In genomic region chr20:6709865-6710595, GRCh38 we compare ENCODE assay signal across 23 cellular contexts. TPM values are rescaled to one million over a fixed set of nuclear protein-coding genes. Genes with fewer than 3 reads are reported as not detected.
DNase-seq lines count a peak whose midpoint lies in the region; ATAC-seq and TF ChIP-seq lines count a peak whose summit lies in the region.
"Had no signal": no experiment of that assay in that cellular context is flagged by ENCODE, and none has a peak within 500 bp of the region (broad histone marks: within the 10 kb centered on the region; RNA-seq: fewer than 3 reads in every experiment).

No MANE protein-coding gene starts in this region.

- no peaks in the 10 kb centered on the region for H3K36me3 ChIP-seq in Caco-2 (ENCODE audit: control insufficient read depth, insufficient read depth, low read length)
- H3K36me3 ChIP-seq in mucosa of descending colon (ENCODE audit: low read depth) = no peaks in the 10 kb centered on the region
- H3K36me3 ChIP-seq: right atrium auricular region had no signal

- peaks cover 23% of the 10 kb centered on the region for H3K36me3 Mint-ChIP-seq in Caco-2 (ENCODE audit: insufficient read depth, unreplicated experiment)
- H3K36me3 Mint-ChIP-seq: activated naive CD4-positive, alpha-beta T cell treated with anti-CD3 and anti-CD28 coated beads, Interleukin-2, amount 50 U/mL, for 24 hours; brain; CD4-positive, alpha-beta memory T cell; stimulated activated memory B cell treated with anti-CD40 and anti-IgM and Interleukin-4, amounts not matched to agents 10 μg/mL and 1 μg/mL and 100 μg/mL, for 72 hours had no signal

- POLR2A ChIA-PET in Caco-2 (lab: Charles Lee) = interaction anchor here (0.5 to 1.2 kb wide), 3 partner anchors 20 to 62 kb away, joined by 3 to 10 read pairs (median 4); no protein-coding TSS in a partner anchor

- H3K9me3 ChIP-seq in Caco-2 (no peaks in the 10 kb centered on the region), mucosa of descending colon (no peaks in the 10 kb centered on the region)
- H3K9me3 ChIP-seq: right atrium auricular region had no signal

- H3K27ac Mint-ChIP-seq in Caco-2 (ENCODE audit: unreplicated experiment) = peak overlapping the region; percentile 89
- H3K27ac Mint-ChIP-seq: activated CD8-positive, alpha-beta T cell treated with anti-CD3 and anti-CD28 coated beads for 36 hours; activated naive CD4-positive, alpha-beta T cell treated with anti-CD3 and anti-CD28 coated beads, Interleukin-2, amount 50 U/mL, for 24 hours; CD4-positive, alpha-beta memory T cell; dendritic cell treated with granulocyte-macrophage colony-stimulating factor and Interleukin-4, amounts not matched to agents 40 ng/mL and 50 ng/mL, for 4 days; stimulated activated memory B cell treated with anti-CD40 and anti-IgM and Interleukin-4, amounts not matched to agents 10 μg/mL and 1 μg/mL and 100 μg/mL, for 72 hours had no signal

- H3K27me3 ChIP-seq in Caco-2 (replicated peaks; ENCODE audit: control insufficient read depth, insufficient read depth, low read length) = no peaks in the 10 kb centered on the region
- H3K27me3 ChIP-seq in foreskin keratinocyte = no peaks in the 10 kb centered on the region
- H3K27me3 ChIP-seq: right atrium auricular region had no signal

- peaks cover 63% of the 10 kb centered on the region for H3K4me1 Mint-ChIP-seq in Caco-2 (ENCODE audit: low read depth, unreplicated experiment)
- H3K4me1 Mint-ChIP-seq: activated naive CD4-positive, alpha-beta T cell treated with anti-CD3 and anti-CD28 coated beads, Interleukin-2, amount 50 U/mL, for 24 hours; brain; CD4-positive, alpha-beta memory T cell; stimulated activated memory B cell treated with anti-CD40 and anti-IgM and Interleukin-4, amounts not matched to agents 10 μg/mL and 1 μg/mL and 100 μg/mL, for 72 hours had no signal

- no peak overlapping the region for H3K4me3 ChIP-seq in Caco-2 (ENCODE audit: low read depth, low read length)
- H3K4me3 ChIP-seq in mucosa of descending colon = no peak overlapping the region
- H3K4me3 ChIP-seq: K562, right atrium auricular region had no signal

- H3K4me1 ChIP-seq in Caco-2 (peaks cover 83% of the 10 kb centered on the region), foreskin keratinocyte (peaks cover 20% of the 10 kb centered on the region), mucosa of descending colon (ENCODE audit: low read depth) (peaks cover 33% of the 10 kb centered on the region)

- peak; percentile 79 to 80 for DNase-seq in Caco-2
- DNase-seq in foreskin keratinocyte = no peak
- DNase-seq in mucosa of descending colon = no peak
- no peak for DNase-seq in NCI-H2196 treated with DMSO at 0.1 percent for 48 hours (lab: John Stamatoyannopoulos, UW; ENCODE audit: unreplicated experiment)
- DNase-seq in AG20443 (ENCODE audit: low spot score) = no peak
- DNase-seq in left cardiac atrium = no peak
- DNase-seq: activated CD8-positive, alpha-beta T cell treated with anti-CD3 and anti-CD28 coated beads for 36 hours; activated T-cell treated with anti-CD3 and anti-CD28 coated beads, Interleukin-2, amount 50 U/mL, for 48 hours; CD4-positive, alpha-beta memory T cell; DND-41; NCI-H2029 treated with DMSO at 0.1 percent for 48 hours; NCI-H524; trophoblast cell had no signal

- no peak for TF ChIP-seq CTCF in Caco-2 (IDR thresholded peaks at IDR 0.05; ENCODE audit: insufficient read depth in 1 of 2, low read depth in 1 of 2, low read length in 1 of 2, severe bottlenecking in 1 of 2, unreplicated experiment in 1 of 2)
- TF ChIP-seq CTCF in VCaP (conservative IDR thresholded peaks at IDR 0.05) = no peak
- TF ChIP-seq CTCF in foreskin keratinocyte (conservative IDR thresholded peaks at IDR 0.05) = no peak
- no peak for TF ChIP-seq CTCF in mucosa of descending colon (IDR thresholded peaks at IDR 0.05)

- no peak for ATAC-seq in foreskin keratinocyte
- ATAC-seq in mucosa of descending colon = peak; percentile 38
- ATAC-seq in HG03175 (IDR thresholded peaks at IDR 0.05; ENCODE audit: unreplicated experiment) = no peak
- no peak for ATAC-seq in left cardiac atrium
- ATAC-seq: activated CD8-positive, alpha-beta T cell treated with anti-CD3 and anti-CD28 coated beads for 36 hours; esophagus mucosa; K562; Right ventricle myocardium inferior; stimulated activated memory B cell treated with anti-CD40 and anti-IgM and Interleukin-4, amounts not matched to agents 10 μg/mL and 1 μg/mL and 100 μg/mL, for 72 hours had no signal

- CTCF ChIA-PET in Caco-2 (lab: Charles Lee) = interaction anchor here (0.7 to 0.9 kb wide), 2 partner anchors 12 to 26 kb away, joined by 5 to 6 read pairs; no protein-coding TSS in a partner anchor

- peak overlapping the region; percentile 42 for H3K4me3 Mint-ChIP-seq in Caco-2 (ENCODE audit: unreplicated experiment)
- H3K4me3 Mint-ChIP-seq: activated CD8-positive, alpha-beta T cell treated with anti-CD3 and anti-CD28 coated beads for 36 hours; activated naive CD4-positive, alpha-beta T cell treated with anti-CD3 and anti-CD28 coated beads, Interleukin-2, amount 50 U/mL, for 24 hours; brain; CD4-positive, alpha-beta memory T cell; dendritic cell treated with granulocyte-macrophage colony-stimulating factor and Interleukin-4, amounts not matched to agents 40 ng/mL and 50 ng/mL, for 4 days; stimulated activated memory B cell treated with anti-CD40 and anti-IgM and Interleukin-4, amounts not matched to agents 10 μg/mL and 1 μg/mL and 100 μg/mL, for 72 hours had no signal

- intact Hi-C loops in Caco-2 (cut with micrococcal nuclease; ENCODE audit: unreplicated experiment) (loop anchor here (1.0 to 10.0 kb wide), 6 partner anchors 19 to 435 kb away; no protein-coding TSS in a partner anchor), mucosa of descending colon (cut with DNase I, micrococcal nuclease) (no loop called here), left cardiac atrium (cut with DNase I) (no loop called here)

- H3K27me3 Mint-ChIP-seq in Caco-2 (ENCODE audit: insufficient read depth, unreplicated experiment) = no peaks in the 10 kb centered on the region
- H3K27me3 Mint-ChIP-seq: CD4-positive, alpha-beta memory T cell; stimulated activated memory B cell treated with anti-CD40 and anti-IgM and Interleukin-4, amounts not matched to agents 10 μg/mL and 1 μg/mL and 100 μg/mL, for 72 hours had no signal

- no peaks in the 10 kb centered on the region for H3K9me3 Mint-ChIP-seq in Caco-2 (ENCODE audit: unreplicated experiment)
- H3K9me3 Mint-ChIP-seq: activated CD8-positive, alpha-beta T cell treated with anti-CD3 and anti-CD28 coated beads for 36 hours; activated naive CD4-positive, alpha-beta T cell treated with anti-CD3 and anti-CD28 coated beads, Interleukin-2, amount 50 U/mL, for 24 hours; brain; dendritic cell treated with granulocyte-macrophage colony-stimulating factor and Interleukin-4, amounts not matched to agents 40 ng/mL and 50 ng/mL, for 4 days had no signal

- H3K27ac ChIP-seq in VCaP = peak overlapping the region; percentile 52
- peak overlapping the region; percentile 59 for H3K27ac ChIP-seq in foreskin keratinocyte
- H3K27ac ChIP-seq: right atrium auricular region had no signal

- BruUV-seq in Caco-2 (replicated peaks; lab: Mats Ljungman, UMichigan) = no TSS peak

RNA-seq across cellular contexts. Expression of gene BMP2, which starts 57.5 kb away (rescaled TPM):
- total RNA-seq in Caco-2 (2022) = 24.3 and 27.3 TPM in 2 replicates
- total RNA-seq in foreskin keratinocyte = 7.3 and 8.2 TPM in 2 replicates
- polyA plus RNA-seq in foreskin keratinocyte = 3.2 and 3.3 TPM in 2 replicates
- 10 to 100 TPM; 22.5 to 64.5 (median 46.1) TPM for total RNA-seq in mucosa of descending colon
- total RNA-seq in left cardiac atrium = 1 to 10 TPM; 4.7 to 6.1 TPM
- total RNA-seq: activated CD8-positive, alpha-beta T cell treated with anti-CD3 and anti-CD28 coated beads for 36 hours; CD4-positive, alpha-beta memory T cell had no signal
- polyA plus RNA-seq: CD4-positive, alpha-beta memory T cell had no signal

Comparison
In these comparisons a context has a peak if more than half of its experiments do, and no peak if none do; other contexts are left out.
1. DNase-seq: peak in Caco-2 (2 of 2); none in foreskin keratinocyte (0 of 2), mucosa of descending colon (0 of 3), NCI-H2196 treated with DMSO at 0.1 percent for 48 hours (single experiment), AG20443 (single experiment) and left cardiac atrium (single experiment).